21 cellular contexts compared by ENCODE assay signal in genomic region chr2:181372656-181373055, GRCh38.
DNase-seq lines count a peak whose midpoint lies in the region; ATAC-seq and TF ChIP-seq lines count a peak whose summit lies in the region.
"Had no signal": no experiment of that assay in that cellular context is flagged by ENCODE, and none has a peak within 500 bp of the region (broad histone marks: within the 10 kb centered on the region; RNA-seq: fewer than 3 reads in every experiment).

No MANE protein-coding gene starts in this region.

- H3K36me3 Mint-ChIP-seq in CD8-positive, alpha-beta memory T cell: peaks cover 5 to 25% (median 15%) of the 10 kb centered on the region in 3 donors
- H3K36me3 Mint-ChIP-seq in effector memory CD8-positive, alpha-beta T cell (ENCODE audit: insufficient read depth): peaks cover 7% of the 10 kb centered on the region
- no peaks in the 10 kb centered on the region for H3K36me3 Mint-ChIP-seq in neural crest cell (ENCODE audit: low read depth)

- TF ChIP-seq EP300 in sigmoid colon (IDR thresholded peaks at IDR 0.05): no peak

- H3K4me1 ChIP-seq in CD8-positive, alpha-beta memory T cell (ENCODE audit: insufficient read depth, low read length): peaks cover 21% of the 10 kb centered on the region
- H3K4me1 ChIP-seq in Karpas-422 (ENCODE audit: low read length) (peaks cover 37% of the 10 kb centered on the region), sigmoid colon (peaks cover 0 to 21% (median 16%) of the 10 kb centered on the region in 4 donors)
- H3K4me1 ChIP-seq: adrenal gland, testis had no signal

- intact Hi-C loops in sigmoid colon (cut with DNase I): no loop called here

- H3K36me3 ChIP-seq in CD8-positive, alpha-beta memory T cell (ENCODE audit: insufficient read depth, low read length): no peaks in the 10 kb centered on the region
- H3K36me3 ChIP-seq in Karpas-422 (ENCODE audit: insufficient read depth, low read length) (no peaks in the 10 kb centered on the region; the same call in 1 of the 2 replicates), sigmoid colon (no peaks in the 10 kb centered on the region)
- H3K36me3 ChIP-seq: adrenal gland, cardiac muscle cell had no signal

- H3K27me3 ChIP-seq in CD8-positive, alpha-beta memory T cell (ENCODE audit: insufficient read depth, low read length, poor library complexity, severe bottlenecking): no peaks in the 10 kb centered on the region
- H3K27me3 ChIP-seq in Karpas-422 (ENCODE audit: low read length): no peaks in the 10 kb centered on the region
- H3K27me3 ChIP-seq in sigmoid colon: no peaks in the 10 kb centered on the region
- H3K27me3 ChIP-seq: adrenal gland, cardiac muscle cell, testis had no signal

- H2AFZ ChIP-seq in Karpas-422 (ENCODE audit: low read length): no peak overlapping the region

- H3K4me1 Mint-ChIP-seq in CD8-positive, alpha-beta memory T cell: peaks cover 40 to 67% (median 43%) of the 10 kb centered on the region in 3 donors
- H3K4me1 Mint-ChIP-seq in effector memory CD8-positive, alpha-beta T cell (ENCODE audit: low read depth in 2 of 2): peaks cover 29 to 32% of the 10 kb centered on the region in 2 donors
- H3K4me1 Mint-ChIP-seq in neural crest cell: peaks cover 68% of the 10 kb centered on the region

- H3K9me3 ChIP-seq in CD8-positive, alpha-beta memory T cell (ENCODE audit: low read length): no peaks in the 10 kb centered on the region
- H3K9me3 ChIP-seq in Karpas-422 (ENCODE audit: low read length) (no peaks in the 10 kb centered on the region), sigmoid colon (no peaks in the 10 kb centered on the region)
- H3K9me3 ChIP-seq: adrenal gland, testis had no signal

- H3K27me3 Mint-ChIP-seq in CD8-positive, alpha-beta memory T cell: no peaks in the 10 kb centered on the region
- H3K27me3 Mint-ChIP-seq in effector memory CD8-positive, alpha-beta T cell: no peaks in the 10 kb centered on the region
- no peaks in the 10 kb centered on the region for H3K27me3 Mint-ChIP-seq in neural crest cell (ENCODE audit: low read depth)
- H3K27me3 Mint-ChIP-seq: activated CD4-positive, alpha-beta T cell treated with anti-CD3 and anti-CD28 coated beads, Interleukin-2, amount 10 ng/mL, durations not matched to agents 7 days and 5 days had no signal

- H3K4me3 ChIP-seq in CD8-positive, alpha-beta memory T cell (ENCODE audit: low read length): no peak overlapping the region
- no peak overlapping the region for H3K4me3 ChIP-seq in Karpas-422 (ENCODE audit: low read length)
- H3K4me3 ChIP-seq in sigmoid colon: no peak overlapping the region
- H3K4me3 ChIP-seq: adrenal gland, cardiac muscle cell, testis had no signal

- peak overlapping the region; percentile 6 to 91 (median 74) for H3K27ac Mint-ChIP-seq in CD8-positive, alpha-beta memory T cell
- H3K27ac Mint-ChIP-seq in effector memory CD8-positive, alpha-beta T cell: peak overlapping the region; percentile 54 to 79
- H3K27ac Mint-ChIP-seq in neural crest cell (ENCODE audit: unreplicated experiment): peak overlapping the region; percentile 88
- H3K27ac Mint-ChIP-seq: activated CD4-positive, alpha-beta T cell treated with anti-CD3 and anti-CD28 coated beads, Interleukin-2, amount 10 ng/mL, durations not matched to agents 7 days and 5 days had no signal

- CTCF ChIA-PET in CD8-positive, alpha-beta memory T cell (lab: Charles Lee): interaction anchor here (0.6 to 1.6 kb wide), 4 partner anchors 21 to 268 kb away, joined by 3 to 6 read pairs (median 4); no protein-coding TSS in a partner anchor

- peak overlapping the region in 6 of 7 donors; percentile 1 to 65 (median 10) for H3K4me3 Mint-ChIP-seq in CD8-positive, alpha-beta memory T cell
- peak overlapping the region in 1 of 2 donors; percentile 14 for H3K4me3 Mint-ChIP-seq in effector memory CD8-positive, alpha-beta T cell
- H3K4me3 Mint-ChIP-seq in neural crest cell: peak overlapping the region; percentile 1
- H3K4me3 Mint-ChIP-seq: activated CD4-positive, alpha-beta T cell treated with anti-CD3 and anti-CD28 coated beads, Interleukin-2, amount 10 ng/mL, durations not matched to agents 7 days and 5 days; activated T-cell treated with anti-CD3 and anti-CD28 coated beads, Interleukin-2, amount 50 U/mL, for 4 hours had no signal

- WGBS in sigmoid colon, 2 donors: 79 to 91% methylated on average over 3 of the region's 3 CpGs

- no peak for TF ChIP-seq CTCF in neural crest cell (conservative IDR thresholded peaks at IDR 0.05)
- TF ChIP-seq CTCF in sigmoid colon (IDR thresholded peaks at IDR 0.05): no peak

- H3K79me2 ChIP-seq in Karpas-422 (ENCODE audit: low read length): no peaks in the 10 kb centered on the region

- H4K20me1 ChIP-seq in Karpas-422 (ENCODE audit: insufficient read depth, low read depth, low read length): no peaks in the 10 kb centered on the region

- DNase-seq in CD8-positive, alpha-beta memory T cell: no peak
- DNase-seq in Karpas-422 (no peak), neural crest cell (ENCODE audit: low read depth, low spot score) (no peak), sigmoid colon (no peak), nucleus accumbens (lab: John Stamatoyannopoulos, UW) (no peak)
- no peak for DNase-seq in effector memory CD8-positive, alpha-beta T cell
- DNase-seq in activated naive CD4-positive, alpha-beta T cell treated with anti-CD3 and anti-CD28 coated beads, Interleukin-2, amount 50 U/mL, for 16 hours: no peak
- DNase-seq: activated CD4-positive, alpha-beta T cell treated with anti-CD3 and anti-CD28 coated beads, Interleukin-2, amount 10 ng/mL, durations not matched to agents 7 days and 5 days; activated T-cell treated with anti-CD3 and anti-CD28 coated beads, Interleukin-2, amount 50 U/mL, for 4 hours; adrenal gland; GDM1; glutamatergic neuron; GOT3; mammary epithelial cell; NCI-H748 treated with DMSO at 0.1 percent for 48 hours; occipital lobe; stimulated activated CD4-positive, alpha-beta T cell treated with anti-CD3 and anti-CD28 coated beads, Interleukin-4, amount 100 ng/mL, for 4 hours; stimulated activated CD8-positive, alpha-beta memory T cell treated with anti-CD3 and anti-CD28 coated beads, Interleukin-4, amount 100 ng/mL, for 48 hours; testis had no signal

- no peaks in the 10 kb centered on the region for H3K9me3 Mint-ChIP-seq in CD8-positive, alpha-beta memory T cell
- no peaks in the 10 kb centered on the region for H3K9me3 Mint-ChIP-seq in effector memory CD8-positive, alpha-beta T cell
- no peaks in the 10 kb centered on the region for H3K9me3 Mint-ChIP-seq in neural crest cell
- H3K9me3 Mint-ChIP-seq: activated T-cell treated with anti-CD3 and anti-CD28 coated beads, Interleukin-2, amount 50 U/mL, for 4 hours had no signal

- no peak for TF ChIP-seq POLR2A in sigmoid colon (IDR thresholded peaks at IDR 0.05)

- H3K27ac ChIP-seq in CD8-positive, alpha-beta memory T cell (ENCODE audit: low read depth, low read length): no peak overlapping the region
- H3K27ac ChIP-seq in Karpas-422 (ENCODE audit: low read length) (peak overlapping the region; percentile 25), sigmoid colon (no peak overlapping the region)
- H3K27ac ChIP-seq: adrenal gland, cardiac muscle cell, testis had no signal

- POLR2A ChIA-PET in CD8-positive, alpha-beta memory T cell (lab: Charles Lee): interaction anchor here (0.7 to 1.4 kb wide), 2 partner anchors 21 to 60 kb away, joined by 3 to 5 read pairs; no protein-coding TSS in a partner anchor

- no peak overlapping the region for H3K4me2 ChIP-seq in Karpas-422 (ENCODE audit: low read depth, low read length, poor library complexity, severe bottlenecking)

- ATAC-seq in effector memory CD8-positive, alpha-beta T cell (replicated peaks): no peak
- ATAC-seq: activated T-cell treated with anti-CD3 and anti-CD28 coated beads, Interleukin-2, amount 50 U/mL, for 4 hours; sciatic nerve had no signal

- H3K9me2 ChIP-seq in Karpas-422 (replicated peaks; ENCODE audit: insufficient read depth, low read length): no peaks in the 10 kb centered on the region

- no peak overlapping the region for H3K9ac ChIP-seq in Karpas-422 (ENCODE audit: low read length)
